In the genomic region with DNA sequence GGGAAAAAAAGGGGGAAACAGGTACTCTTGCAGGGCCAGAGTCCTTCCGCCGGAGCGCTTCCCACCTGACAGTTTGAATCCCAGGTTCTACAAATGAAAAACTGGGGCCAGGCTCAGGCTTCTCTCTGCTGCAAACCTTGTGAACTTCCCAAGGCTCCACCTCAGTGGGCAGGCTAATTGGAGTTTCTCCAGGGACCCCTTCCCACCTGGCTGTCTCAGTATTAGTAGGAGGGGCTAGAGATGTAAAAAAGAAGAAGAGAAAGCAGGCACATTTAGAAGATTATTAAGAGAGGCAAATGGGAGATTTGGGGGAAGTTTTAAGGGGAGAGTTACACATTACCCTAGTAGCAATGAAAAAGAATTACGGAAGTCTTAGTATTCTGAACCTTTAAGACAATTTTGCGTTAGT, we compare ENCODE assay signal across 1 cellular context.
TF ChIP-seq lines count a peak whose summit lies in the region.

No MANE protein-coding gene starts in this region.

TF ChIP-seq in GM23338, 12 proteins besides CTCF, POLR2A, EP300 and RAD21 (continued from another document):
- TF ChIP-seq, protein P1, sequence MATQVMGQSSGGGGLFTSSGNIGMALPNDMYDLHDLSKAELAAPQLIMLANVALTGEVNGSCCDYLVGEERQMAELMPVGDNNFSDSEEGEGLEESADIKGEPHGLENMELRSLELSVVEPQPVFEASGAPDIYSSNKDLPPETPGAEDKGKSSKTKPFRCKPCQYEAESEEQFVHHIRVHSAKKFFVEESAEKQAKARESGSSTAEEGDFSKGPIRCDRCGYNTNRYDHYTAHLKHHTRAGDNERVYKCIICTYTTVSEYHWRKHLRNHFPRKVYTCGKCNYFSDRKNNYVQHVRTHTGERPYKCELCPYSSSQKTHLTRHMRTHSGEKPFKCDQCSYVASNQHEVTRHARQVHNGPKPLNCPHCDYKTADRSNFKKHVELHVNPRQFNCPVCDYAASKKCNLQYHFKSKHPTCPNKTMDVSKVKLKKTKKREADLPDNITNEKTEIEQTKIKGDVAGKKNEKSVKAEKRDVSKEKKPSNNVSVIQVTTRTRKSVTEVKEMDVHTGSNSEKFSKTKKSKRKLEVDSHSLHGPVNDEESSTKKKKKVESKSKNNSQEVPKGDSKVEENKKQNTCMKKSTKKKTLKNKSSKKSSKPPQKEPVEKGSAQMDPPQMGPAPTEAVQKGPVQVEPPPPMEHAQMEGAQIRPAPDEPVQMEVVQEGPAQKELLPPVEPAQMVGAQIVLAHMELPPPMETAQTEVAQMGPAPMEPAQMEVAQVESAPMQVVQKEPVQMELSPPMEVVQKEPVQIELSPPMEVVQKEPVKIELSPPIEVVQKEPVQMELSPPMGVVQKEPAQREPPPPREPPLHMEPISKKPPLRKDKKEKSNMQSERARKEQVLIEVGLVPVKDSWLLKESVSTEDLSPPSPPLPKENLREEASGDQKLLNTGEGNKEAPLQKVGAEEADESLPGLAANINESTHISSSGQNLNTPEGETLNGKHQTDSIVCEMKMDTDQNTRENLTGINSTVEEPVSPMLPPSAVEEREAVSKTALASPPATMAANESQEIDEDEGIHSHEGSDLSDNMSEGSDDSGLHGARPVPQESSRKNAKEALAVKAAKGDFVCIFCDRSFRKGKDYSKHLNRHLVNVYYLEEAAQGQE (IDR thresholded peaks at IDR 0.05; ENCODE audit: unreplicated experiment): no peak
- TF ChIP-seq, protein P2, sequence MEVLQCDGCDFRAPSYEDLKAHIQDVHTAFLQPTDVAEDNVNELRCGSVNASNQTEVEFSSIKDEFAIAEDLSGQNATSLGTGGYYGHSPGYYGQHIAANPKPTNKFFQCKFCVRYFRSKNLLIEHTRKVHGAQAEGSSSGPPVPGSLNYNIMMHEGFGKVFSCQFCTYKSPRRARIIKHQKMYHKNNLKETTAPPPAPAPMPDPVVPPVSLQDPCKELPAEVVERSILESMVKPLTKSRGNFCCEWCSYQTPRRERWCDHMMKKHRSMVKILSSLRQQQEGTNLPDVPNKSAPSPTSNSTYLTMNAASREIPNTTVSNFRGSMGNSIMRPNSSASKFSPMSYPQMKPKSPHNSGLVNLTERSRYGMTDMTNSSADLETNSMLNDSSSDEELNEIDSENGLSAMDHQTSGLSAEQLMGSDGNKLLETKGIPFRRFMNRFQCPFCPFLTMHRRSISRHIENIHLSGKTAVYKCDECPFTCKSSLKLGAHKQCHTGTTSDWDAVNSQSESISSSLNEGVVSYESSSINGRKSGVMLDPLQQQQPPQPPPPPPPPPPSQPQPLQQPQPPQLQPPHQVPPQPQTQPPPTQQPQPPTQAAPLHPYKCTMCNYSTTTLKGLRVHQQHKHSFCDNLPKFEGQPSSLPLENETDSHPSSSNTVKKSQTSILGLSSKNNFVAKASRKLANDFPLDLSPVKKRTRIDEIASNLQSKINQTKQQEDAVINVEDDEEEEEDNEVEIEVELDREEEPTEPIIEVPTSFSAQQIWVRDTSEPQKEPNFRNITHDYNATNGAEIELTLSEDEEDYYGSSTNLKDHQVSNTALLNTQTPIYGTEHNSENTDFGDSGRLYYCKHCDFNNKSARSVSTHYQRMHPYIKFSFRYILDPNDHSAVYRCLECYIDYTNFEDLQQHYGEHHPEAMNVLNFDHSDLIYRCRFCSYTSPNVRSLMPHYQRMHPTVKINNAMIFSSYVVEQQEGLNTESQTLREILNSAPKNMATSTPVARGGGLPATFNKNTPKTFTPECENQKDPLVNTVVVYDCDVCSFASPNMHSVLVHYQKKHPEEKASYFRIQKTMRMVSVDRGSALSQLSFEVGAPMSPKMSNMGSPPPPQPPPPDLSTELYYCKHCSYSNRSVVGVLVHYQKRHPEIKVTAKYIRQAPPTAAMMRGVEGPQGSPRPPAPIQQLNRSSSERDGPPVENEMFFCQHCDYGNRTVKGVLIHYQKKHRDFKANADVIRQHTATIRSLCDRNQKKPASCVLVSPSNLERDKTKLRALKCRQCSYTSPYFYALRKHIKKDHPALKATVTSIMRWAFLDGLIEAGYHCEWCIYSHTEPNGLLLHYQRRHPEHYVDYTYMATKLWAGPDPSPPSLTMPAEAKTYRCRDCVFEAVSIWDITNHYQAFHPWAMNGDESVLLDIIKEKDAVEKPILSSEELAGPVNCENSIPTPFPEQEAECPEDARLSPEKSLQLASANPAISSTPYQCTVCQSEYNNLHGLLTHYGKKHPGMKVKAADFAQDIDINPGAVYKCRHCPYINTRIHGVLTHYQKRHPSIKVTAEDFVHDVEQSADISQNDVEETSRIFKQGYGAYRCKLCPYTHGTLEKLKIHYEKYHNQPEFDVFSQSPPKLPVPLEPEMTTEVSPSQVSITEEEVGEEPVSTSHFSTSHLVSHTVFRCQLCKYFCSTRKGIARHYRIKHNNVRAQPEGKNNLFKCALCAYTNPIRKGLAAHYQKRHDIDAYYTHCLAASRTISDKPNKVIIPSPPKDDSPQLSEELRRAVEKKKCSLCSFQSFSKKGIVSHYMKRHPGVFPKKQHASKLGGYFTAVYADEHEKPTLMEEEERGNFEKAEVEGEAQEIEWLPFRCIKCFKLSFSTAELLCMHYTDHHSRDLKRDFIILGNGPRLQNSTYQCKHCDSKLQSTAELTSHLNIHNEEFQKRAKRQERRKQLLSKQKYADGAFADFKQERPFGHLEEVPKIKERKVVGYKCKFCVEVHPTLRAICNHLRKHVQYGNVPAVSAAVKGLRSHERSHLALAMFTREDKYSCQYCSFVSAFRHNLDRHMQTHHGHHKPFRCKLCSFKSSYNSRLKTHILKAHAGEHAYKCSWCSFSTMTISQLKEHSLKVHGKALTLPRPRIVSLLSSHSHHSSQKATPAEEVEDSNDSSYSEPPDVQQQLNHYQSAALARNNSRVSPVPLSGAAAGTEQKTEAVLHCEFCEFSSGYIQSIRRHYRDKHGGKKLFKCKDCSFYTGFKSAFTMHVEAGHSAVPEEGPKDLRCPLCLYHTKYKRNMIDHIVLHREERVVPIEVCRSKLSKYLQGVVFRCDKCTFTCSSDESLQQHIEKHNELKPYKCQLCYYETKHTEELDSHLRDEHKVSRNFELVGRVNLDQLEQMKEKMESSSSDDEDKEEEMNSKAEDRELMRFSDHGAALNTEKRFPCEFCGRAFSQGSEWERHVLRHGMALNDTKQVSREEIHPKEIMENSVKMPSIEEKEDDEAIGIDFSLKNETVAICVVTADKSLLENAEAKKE (CRISPR knock-in tag; IDR thresholded peaks at IDR 0.05): no peak
